Comparison of ENCODE assay signal across 8 cellular contexts in the genomic region with DNA sequence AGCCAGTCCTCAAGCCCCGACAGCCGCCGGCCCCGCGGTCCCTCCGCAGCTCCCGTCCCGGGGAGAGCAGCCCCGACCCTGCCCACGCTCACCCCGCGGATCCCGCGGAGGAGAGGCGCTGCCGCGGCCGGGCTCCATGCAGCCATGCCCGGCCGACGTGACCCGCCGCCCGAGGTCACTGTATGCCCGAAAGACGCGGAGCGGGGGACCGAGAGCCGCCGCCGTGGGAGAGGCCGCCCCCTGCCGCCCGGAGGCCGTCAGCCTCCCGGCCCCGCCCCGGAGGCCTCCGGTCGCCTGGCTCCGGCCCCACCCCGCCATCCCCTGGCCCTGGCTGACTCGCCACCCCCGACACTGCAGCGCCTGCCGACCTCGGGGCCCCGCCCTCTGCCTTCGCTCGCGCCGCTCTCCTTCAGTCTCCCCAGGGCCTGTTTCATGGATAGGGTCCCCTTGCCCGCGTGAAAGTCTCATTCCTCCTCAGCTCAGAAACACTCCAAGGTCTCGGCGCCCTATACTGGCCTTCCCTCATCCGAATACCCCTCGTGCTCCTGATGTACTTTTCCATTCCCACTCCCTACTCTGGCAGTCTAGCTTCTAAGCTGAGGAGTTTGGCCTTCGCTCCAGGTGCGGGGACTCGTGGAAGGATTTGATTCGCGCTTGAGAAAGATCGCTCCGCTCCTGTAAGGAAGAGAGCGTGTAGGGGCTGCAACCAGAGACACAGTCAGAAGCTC. TPM values are rescaled to one million over a fixed set of nuclear protein-coding genes. Genes with fewer than 3 reads are reported as not detected.
DNase-seq lines count a peak whose midpoint lies in the region; ATAC-seq, FAIRE-seq and TF ChIP-seq lines count a peak whose summit lies in the region.

A gene with protein sequence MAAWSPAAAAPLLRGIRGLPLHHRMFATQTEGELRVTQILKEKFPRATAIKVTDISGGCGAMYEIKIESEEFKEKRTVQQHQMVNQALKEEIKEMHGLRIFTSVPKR (minus strand): TSS at position 184 of the 728 bp plus-strand sequence. CDS start 38 bp downstream, at position 146.

- TF ChIP-seq CTCF in CD14-positive monocyte (IDR thresholded peaks at IDR 0.05) = peak; percentile 80

- no peaks in the 10 kb centered on the region for H3K9me3 ChIP-seq in ectodermal cell (ENCODE audit: control insufficient read depth, low read length)

- H3K4me3 Mint-ChIP-seq in CD14-positive monocyte = no peak within 1 kb of the TSS

- ATAC-seq in HG03457 (IDR thresholded peaks at IDR 0.05; ENCODE audit: unreplicated experiment) = peak; percentile 76

- intact Hi-C loops in CD14-positive monocyte (cut with micrococcal nuclease) = loop anchor here in 1 of 2 donors (10.0 kb wide), 2 partner anchors 67 to 323 kb away; a partner anchor contains a TSS

- peaks cover 4% of the 10 kb centered on the region for H3K4me1 ChIP-seq in ectodermal cell (ENCODE audit: control insufficient read depth, insufficient read depth, low read length)

- no peak for FAIRE-seq in GM19239 (lab: Jason Lieb, UNC)

- no peaks in the 10 kb centered on the region for H3K4me1 Mint-ChIP-seq in CD14-positive monocyte

- no peak within 1 kb of the TSS for H3K27ac Mint-ChIP-seq in CD14-positive monocyte

- H3K27me3 Mint-ChIP-seq in CD14-positive monocyte (ENCODE audit: low read depth in 3 of 3) = peaks cover 0 to 2% (median 0%) of the 10 kb centered on the region in 3 donors

- no peaks in the 10 kb centered on the region for H3K9me3 Mint-ChIP-seq in CD14-positive monocyte

- peak; percentile 83 for DNase-seq in CD14-positive monocyte (ENCODE audit: low spot score)
- DNase-seq in GM19239 (ENCODE audit: insufficient read length, low spot score) = peak; percentile 91
- DNase-seq in NCI-H526 treated with DMSO at 0.1 percent for 48 hours (lab: John Stamatoyannopoulos, UW) = peak; percentile 83
- DNase-seq in activated CD4-positive, alpha-beta T cell treated with anti-CD3 and anti-CD28 coated beads, Interleukin-2, amount 50 U/mL, for 48 hours = peak; percentile 89 to 91
- peak; percentile 74 to 75 for DNase-seq in lung microvascular endothelial cell (ENCODE audit: low read depth in 2 of 2)
- DNase-seq in stimulated activated CD4-positive, alpha-beta T cell treated with anti-CD3 and anti-CD28 coated beads, TNF-alpha, amount 100 ng/mL, for 48 hours (ENCODE audit: low read depth in 3 of 3) = peak; percentile 78 to 89 (median 81)

- 1% methylated on average over 67 of the region's 67 CpGs for WGBS in ectodermal cell, 2 experiments

- H3K4me3 ChIP-seq in ectodermal cell (ENCODE audit: insufficient read depth, low read depth, low read length) = peak within 1 kb of the TSS; percentile 66

- no peaks in the 10 kb centered on the region for H3K36me3 ChIP-seq in ectodermal cell (ENCODE audit: control insufficient read depth, insufficient read depth, low read length)

- no peak within 1 kb of the TSS for H3K27ac ChIP-seq in ectodermal cell (ENCODE audit: insufficient read depth, low read depth, low read length, poor library complexity, severe bottlenecking)

- peaks cover 14 to 31% of the 10 kb centered on the region in 2 donors for H3K36me3 Mint-ChIP-seq in CD14-positive monocyte

- H3K27me3 ChIP-seq in ectodermal cell (ENCODE audit: control insufficient read depth, insufficient read depth, low read length, poor library complexity, severe bottlenecking) = no peaks in the 10 kb centered on the region

RNA-seq across cellular contexts. Expression of the gene that starts here (rescaled TPM):
- polyA plus RNA-seq in CD14-positive monocyte = 1 to 10 TPM; 7.7 to 8.0 TPM
- polyA plus RNA-seq in ectodermal cell (2013, experiment 1 of 4) = 53.8 TPM
- 47.5 TPM for polyA plus RNA-seq in ectodermal cell (2013, experiment 2 of 4)
- 62.6 TPM for polyA plus RNA-seq in ectodermal cell (2013, experiment 3 of 4)
- 74.5 TPM for polyA plus RNA-seq in ectodermal cell (2013, experiment 4 of 4)
- 15.1 and 16.1 TPM in 2 replicates for total RNA-seq in lung microvascular endothelial cell
